In the genomic region with DNA sequence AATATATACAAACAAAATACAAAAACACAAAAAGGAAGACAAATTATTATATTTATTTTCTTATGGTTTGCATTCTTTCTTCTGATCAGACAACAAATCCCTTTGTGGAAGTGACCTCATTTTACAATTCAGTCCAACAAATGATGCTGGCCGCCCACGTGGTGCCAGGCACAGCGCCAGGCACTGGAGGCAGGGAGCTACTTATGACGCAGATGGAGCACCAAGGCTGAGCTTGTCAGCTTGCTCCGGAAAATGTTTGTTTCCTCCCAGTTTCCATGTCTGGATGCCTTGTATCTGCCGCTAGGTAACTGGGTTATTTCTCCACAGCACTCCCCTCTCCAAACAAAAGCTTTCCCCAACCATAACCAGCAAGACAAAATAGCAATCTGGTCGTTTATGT, we compare ENCODE assay signal across 11 cellular contexts. TPM values are rescaled to one million over a fixed set of nuclear protein-coding genes. Genes with fewer than 3 reads are reported as not detected.
DNase-seq lines count a peak whose midpoint lies in the region; ATAC-seq and TF ChIP-seq lines count a peak whose summit lies in the region.
"Had no signal": no experiment of that assay in that cellular context is flagged by ENCODE, and none has a peak within 500 bp of the region (broad histone marks: within the 10 kb centered on the region; RNA-seq: fewer than 3 reads in every experiment).

No MANE protein-coding gene starts in this region.

- H3K79me2 ChIP-seq in fibroblast of lung (ENCODE audit: control insufficient read depth, insufficient read depth, low read length), result no peaks in the 10 kb centered on the region

- no peaks in the 10 kb centered on the region for H3K4me1 Mint-ChIP-seq in type B pancreatic cell (ENCODE audit: unreplicated experiment)

- H3K9me3 Mint-ChIP-seq in type B pancreatic cell, result no peaks in the 10 kb centered on the region
- H3K9me3 Mint-ChIP-seq: activated naive CD4-positive, alpha-beta T cell treated with anti-CD3 and anti-CD28 coated beads for 36 hours had no signal

- no peak overlapping the region for H3K4me3 Mint-ChIP-seq in type B pancreatic cell
- H3K4me3 Mint-ChIP-seq: activated naive CD4-positive, alpha-beta T cell treated with anti-CD3 and anti-CD28 coated beads for 36 hours had no signal

- H3K36me3 ChIP-seq in A673 (ENCODE audit: insufficient read depth, low read length, poor library complexity, severe bottlenecking) (no peaks in the 10 kb centered on the region), fibroblast of lung (ENCODE audit: control insufficient read depth, insufficient read depth, low read length) (no peaks in the 10 kb centered on the region), neuronal stem cell (replicated peaks in 1 of 2; ENCODE audit: control insufficient read depth in 2 of 2, insufficient read depth in 2 of 2, low read length in 2 of 2) (no peaks in the 10 kb centered on the region)
- H3K36me3 ChIP-seq: BE2C had no signal

- no peaks in the 10 kb centered on the region for H3K4me1 ChIP-seq in A673 (ENCODE audit: insufficient read depth, low read length, poor library complexity, severe bottlenecking)
- no peaks in the 10 kb centered on the region for H3K4me1 ChIP-seq in fibroblast of lung (ENCODE audit: control insufficient read depth, extremely low read depth, insufficient read depth, low read length)
- no peaks in the 10 kb centered on the region for H3K4me1 ChIP-seq in neuronal stem cell (ENCODE audit: control insufficient read depth in 2 of 2, insufficient read depth in 1 of 2, low read depth in 1 of 2, low read length in 2 of 2)
- H3K4me1 ChIP-seq: BE2C had no signal

- BruUV-seq in A673 (replicated peaks; lab: Mats Ljungman, UMichigan), result no TSS peak

- H2BK120ac ChIP-seq in neuronal stem cell (ENCODE audit: low read depth, low read length), result no peak overlapping the region

- H3K27ac ChIP-seq in A673 (ENCODE audit: low read depth, low read length, poor library complexity, severe bottlenecking) (no peak overlapping the region), fibroblast of lung (ENCODE audit: insufficient read depth, low read length) (no peak overlapping the region), neuronal stem cell (replicated peaks; ENCODE audit: low read length) (no peak overlapping the region)

- WGBS in neuronal stem cell (ENCODE audit: extremely low coverage in 2 of 2, insufficient read length in 2 of 2, insufficient replicate concordance in 1 of 2), 2 donors, result no CpG with 5 or more reads among the region's 7 CpGs

- no peak overlapping the region for H4K8ac ChIP-seq in neuronal stem cell (ENCODE audit: low read depth, low read length)

- H3K27me3 ChIP-seq in A673 (replicated peaks; ENCODE audit: insufficient read depth, low read depth, low read length, poor library complexity), result peaks cover 50% of the 10 kb centered on the region
- H3K27me3 ChIP-seq in fibroblast of lung (ENCODE audit: control insufficient read depth, insufficient read depth, low read length), result no peaks in the 10 kb centered on the region
- H3K27me3 ChIP-seq in neuronal stem cell (ENCODE audit: control insufficient read depth in 3 of 3, insufficient read depth in 3 of 3, low read depth in 1 of 3, low read length in 3 of 3), result no peaks in the 10 kb centered on the region
- H3K27me3 ChIP-seq: BE2C had no signal

- H3K4ac ChIP-seq in neuronal stem cell (ENCODE audit: low read length), result no peak overlapping the region

- peak overlapping the region; percentile 40 for H2AFZ ChIP-seq in fibroblast of lung (ENCODE audit: low read length)
- H2AFZ ChIP-seq in neuronal stem cell (ENCODE audit: low read length), result no peak overlapping the region

- H3K27ac Mint-ChIP-seq in type B pancreatic cell, result no peak overlapping the region
- H3K27ac Mint-ChIP-seq: activated naive CD4-positive, alpha-beta T cell treated with anti-CD3 and anti-CD28 coated beads for 36 hours had no signal

- H3K9me3 ChIP-seq in A673 (ENCODE audit: low read depth, low read length, poor library complexity, severe bottlenecking), result no peaks in the 10 kb centered on the region
- H3K9me3 ChIP-seq in fibroblast of lung (ENCODE audit: control insufficient read depth, insufficient read depth, low read depth, low read length), result no peaks in the 10 kb centered on the region
- no peaks in the 10 kb centered on the region for H3K9me3 ChIP-seq in neuronal stem cell (replicated peaks in 1 of 2; ENCODE audit: control insufficient read depth in 2 of 2, insufficient read depth in 1 of 2, low read depth in 1 of 2, low read length in 2 of 2)
- H3K9me3 ChIP-seq: BE2C had no signal

- POLR2A ChIA-PET in A673 (lab: Charles Lee; ENCODE audit: low non-redundant PET), result no interaction called here

- H3K27me3 Mint-ChIP-seq in type B pancreatic cell, result peaks cover 15% of the 10 kb centered on the region

- H3K14ac ChIP-seq in neuronal stem cell (ENCODE audit: low read length), result no peak overlapping the region

- H3K4me3 ChIP-seq in A673 (ENCODE audit: low read depth, low read length, poor library complexity, severe bottlenecking) (no peak overlapping the region), fibroblast of lung (replicated peaks in 1 of 4; ENCODE audit: control extremely low read depth in 1 of 4, insufficient read depth in 1 of 4, low read depth in 3 of 4, low read length in 4 of 4) (no peak overlapping the region), neuronal stem cell (ENCODE audit: low read length in 2 of 2) (no peak overlapping the region)

- H2BK12ac ChIP-seq in neuronal stem cell (ENCODE audit: low read length), result no peak overlapping the region

- DNase-seq in A673 (ENCODE audit: low spot score) (peak; percentile 37), SHP77 treated with DMSO at 0.1 percent for 48 hours (lab: John Stamatoyannopoulos, UW) (peak; percentile 19), fibroblast of lung (ENCODE audit: low read depth in 2 of 2) (peak; percentile 67 to 79), neuronal stem cell (ENCODE audit: low spot score) (no peak), SKM-1 treated with dmso at 0.1 percent for 144 hours (lab: John Stamatoyannopoulos, UW; ENCODE audit: unreplicated experiment) (no peak), type B pancreatic cell (ENCODE audit: extremely low spot score, unreplicated experiment) (no peak)
- DNase-seq: activated naive CD4-positive, alpha-beta T cell treated with anti-CD3 and anti-CD28 coated beads for 36 hours; BE2C; T-helper 2 cell had no signal

- no peak overlapping the region for H2BK15ac ChIP-seq in neuronal stem cell (ENCODE audit: low read length)

- H3K9ac ChIP-seq in fibroblast of lung (ENCODE audit: insufficient read depth, low read length) (no peak overlapping the region), neuronal stem cell (ENCODE audit: low read depth, low read length, poor library complexity) (no peak overlapping the region)

- no peak for ATAC-seq in GM19324 (IDR thresholded peaks at IDR 0.05; ENCODE audit: low FRiP score, unreplicated experiment)
- ATAC-seq in HG03135 (IDR thresholded peaks at IDR 0.05; ENCODE audit: unreplicated experiment), result no peak

- H3K36me3 Mint-ChIP-seq in type B pancreatic cell, result no peaks in the 10 kb centered on the region

- intact Hi-C loops in A673 (cut with micrococcal nuclease; ENCODE audit: unreplicated experiment), result no loop called here

- H4K91ac ChIP-seq in neuronal stem cell (ENCODE audit: low read depth, low read length, poor library complexity), result no peak overlapping the region

- H3K23ac ChIP-seq in neuronal stem cell (ENCODE audit: low read depth, low read length, poor library complexity), result no peak overlapping the region

- H2AK5ac ChIP-seq in neuronal stem cell (ENCODE audit: low read depth, low read length), result no peak overlapping the region

- H3K18ac ChIP-seq in neuronal stem cell (ENCODE audit: low read length), result peak overlapping the region; percentile 59

- CTCF ChIA-PET in A673 (lab: Charles Lee), result no interaction called here

- H4K20me1 ChIP-seq in fibroblast of lung (ENCODE audit: control insufficient read depth, extremely low read depth, insufficient read depth, low read length), result no peaks in the 10 kb centered on the region

- H3K4me2 ChIP-seq in fibroblast of lung (ENCODE audit: extremely low read depth, insufficient read depth, low read length) (no peak overlapping the region), neuronal stem cell (ENCODE audit: insufficient read depth, low read length, poor library complexity, severe bottlenecking) (no peak overlapping the region)

- TF ChIP-seq CTCF in A673 (conservative IDR thresholded peaks at IDR 0.05; ENCODE audit: low read depth, low read length), result no peak
- no peak for TF ChIP-seq CTCF in fibroblast of lung (conservative IDR thresholded peaks at IDR 0.05 in 1 of 2, IDR thresholded peaks at IDR 0.05 in 1 of 2; ENCODE audit: low read depth in 1 of 2, low read length in 2 of 2)
- no peak for TF ChIP-seq CTCF in type B pancreatic cell (conservative IDR thresholded peaks at IDR 0.05)

- H2BK5ac ChIP-seq in neuronal stem cell (ENCODE audit: low read length), result no peak overlapping the region

- H3K79me1 ChIP-seq in neuronal stem cell (ENCODE audit: low read depth, low read length), result no peaks in the 10 kb centered on the region

RNA-seq across cellular contexts. Expression of gene CD34, which starts 30.7 kb away (rescaled TPM):
- total RNA-seq in A673 (2021), result not detected in 2 replicates
- total RNA-seq in fibroblast of lung, result under 0.01 and 0.26 TPM in 2 replicates
- 0.51 and 0.72 TPM in 2 replicates for polyA plus RNA-seq in fibroblast of lung
- 0.33 and 0.53 TPM in 2 replicates for polyA plus RNA-seq in fibroblast of lung (2012)
- polyA minus RNA-seq in fibroblast of lung (ENCODE audit: low replicate concordance), result 0.33 TPM in 1 of 2 replicates, not detected in the other
- polyA plus RNA-seq in neuronal stem cell (2013, experiment 1 of 2), result 0.45 TPM
- polyA plus RNA-seq in neuronal stem cell (2013, experiment 2 of 2), result 0.43 TPM
- total RNA-seq in type B pancreatic cell (ENCODE audit: low replicate concordance), result 0.34 TPM in 1 of 2 replicates, not detected in the other

Comparison
In these comparisons a context has a peak if more than half of its experiments do, and no peak if none do; other contexts are left out.
1. DNase-seq: peak in A673 (single experiment), SHP77 treated with DMSO at 0.1 percent for 48 hours (single experiment) and fibroblast of lung (2 of 2); none in neuronal stem cell (single experiment), SKM-1 treated with dmso at 0.1 percent for 144 hours (single experiment) and type B pancreatic cell (single experiment).